ENCODE assay signal across 8 cellular contexts in genomic region chr17:78127240-78127887, GRCh38. TPM values are rescaled to one million over a fixed set of nuclear protein-coding genes. Genes with fewer than 3 reads are reported as not detected.
DNase-seq lines count a peak whose midpoint lies in the region; ATAC-seq and TF ChIP-seq lines count a peak whose summit lies in the region.

No MANE protein-coding gene starts in this region.

- H3K9me3 Mint-ChIP-seq in activated CD8-positive, alpha-beta T cell treated with anti-CD3 and anti-CD28 coated beads for 36 hours: no peaks in the 10 kb centered on the region

- H3K27ac Mint-ChIP-seq in activated CD8-positive, alpha-beta T cell treated with anti-CD3 and anti-CD28 coated beads for 36 hours: peak overlapping the region; percentile 91

- peak overlapping the region; percentile 100 for H3K4me2 ChIP-seq in BLaER1

- H3K4me3 Mint-ChIP-seq in activated CD8-positive, alpha-beta T cell treated with anti-CD3 and anti-CD28 coated beads for 36 hours: peak overlapping the region; percentile 78

- peaks cover 47% of the 10 kb centered on the region for H3K36me3 Mint-ChIP-seq in activated CD8-positive, alpha-beta T cell treated with anti-CD3 and anti-CD28 coated beads for 36 hours (ENCODE audit: low read depth)

- no peaks in the 10 kb centered on the region for H3K27me3 Mint-ChIP-seq in activated CD8-positive, alpha-beta T cell treated with anti-CD3 and anti-CD28 coated beads for 36 hours

- intact Hi-C loops in activated CD8-positive, alpha-beta T cell treated with anti-CD3 and anti-CD28 coated beads for 36 hours (cut with micrococcal nuclease): no loop called here
- intact Hi-C loops in transverse colon (cut with DNase I; ENCODE audit: low total_unique reads): no loop called here

- H3K27me3 ChIP-seq in BLaER1: no peaks in the 10 kb centered on the region
- H3K27me3 ChIP-seq in muscle layer of duodenum (ENCODE audit: low read depth, low read length): no peaks in the 10 kb centered on the region
- H3K27me3 ChIP-seq in transverse colon: peaks cover 16% of the 10 kb centered on the region

- TF ChIP-seq POLR2A in transverse colon (IDR thresholded peaks at IDR 0.05): peak; percentile 47

- H3K27ac ChIP-seq in BLaER1 (peak overlapping the region; percentile 98), muscle layer of duodenum (ENCODE audit: low read length) (peak overlapping the region; percentile 39), transverse colon (peak overlapping the region; percentile 88 to 91 (median 90))

- TF ChIP-seq EP300 in transverse colon (IDR thresholded peaks at IDR 0.05; ENCODE audit: low read depth): no peak

- H3K9me3 ChIP-seq in BLaER1 (no peaks in the 10 kb centered on the region), muscle layer of duodenum (ENCODE audit: control insufficient read depth in 1 of 2, low read length in 2 of 2) (no peaks in the 10 kb centered on the region), transverse colon (no peaks in the 10 kb centered on the region)

- POLR2A ChIA-PET in activated CD8-positive, alpha-beta T cell treated with anti-CD3 and anti-CD28 coated beads for 36 hours (lab: Charles Lee): interaction anchor here (0.6 to 18.6 kb wide), 8 partner anchors 8 to 67 kb away, joined by 3 to 335 read pairs (median 3); partner anchors contain the start of genes C17orf99, TK1 and TMC8

- in situ Hi-C loops in transverse colon (cut with MboI; ENCODE audit: low pct_ligation_motif_present in 1 of 4, low pct_unique_long_range_greater_than_20kb in 1 of 4, low sequenced_read_pairs in 3 of 4): no loop called here

- peak overlapping the region; percentile 93 for H3K4me3 ChIP-seq in BLaER1
- peak overlapping the region; percentile 83 for H3K4me3 ChIP-seq in epithelial cell of proximal tubule (ENCODE audit: low read depth, low read length)
- H3K4me3 ChIP-seq in muscle layer of duodenum (ENCODE audit: low read depth in 1 of 2, low read length in 2 of 2): peak overlapping the region; percentile 46 to 77
- H3K4me3 ChIP-seq in transverse colon: peak overlapping the region; percentile 64 to 86 (median 76)

- DNase-seq in KG1 (lab: John Stamatoyannopoulos, UW): peak; percentile 58
- peak; percentile 85 for DNase-seq in activated CD8-positive, alpha-beta T cell treated with anti-CD3 and anti-CD28 coated beads for 36 hours
- DNase-seq in epithelial cell of proximal tubule (ENCODE audit: low read depth): no peak
- DNase-seq in transverse colon: peak; percentile 75
- DNase-seq in HuH-7 (ENCODE audit: low spot score): no peak
- no peak for DNase-seq in mesenteric fat pad (ENCODE audit: low spot score)

- H4K20me1 ChIP-seq in BLaER1: peaks cover 19% of the 10 kb centered on the region

- peaks cover 86% of the 10 kb centered on the region for H3K4me1 ChIP-seq in BLaER1
- peaks cover 10 to 69% of the 10 kb centered on the region in 2 donors for H3K4me1 ChIP-seq in muscle layer of duodenum (ENCODE audit: control insufficient read depth in 1 of 2, insufficient read depth in 2 of 2, low read length in 2 of 2)
- H3K4me1 ChIP-seq in transverse colon: peaks cover 19 to 69% (median 48%) of the 10 kb centered on the region in 4 donors

- CTCF ChIA-PET in activated CD8-positive, alpha-beta T cell treated with anti-CD3 and anti-CD28 coated beads for 36 hours (lab: Charles Lee): interaction anchor here (0.9 to 7.9 kb wide), 6 partner anchors 9 to 49 kb away, joined by 3 to 83 read pairs (median 6); no protein-coding TSS in a partner anchor

- TF ChIP-seq CTCF in activated CD8-positive, alpha-beta T cell treated with anti-CD3 and anti-CD28 coated beads for 36 hours (IDR thresholded peaks at IDR 0.05): no peak
- TF ChIP-seq CTCF in epithelial cell of proximal tubule (conservative IDR thresholded peaks at IDR 0.05; ENCODE audit: low read depth, low read length) (no peak), transverse colon (IDR thresholded peaks at IDR 0.05) (no peak)

- peak; percentile 41 for ATAC-seq in activated CD8-positive, alpha-beta T cell treated with anti-CD3 and anti-CD28 coated beads for 36 hours

- H3K36me3 ChIP-seq in BLaER1: peaks cover 31% of the 10 kb centered on the region
- H3K36me3 ChIP-seq in muscle layer of duodenum (ENCODE audit: control insufficient read depth in 1 of 2, insufficient read depth in 2 of 2, low read length in 2 of 2): peaks cover 0 to 3% of the 10 kb centered on the region in 2 donors
- H3K36me3 ChIP-seq in transverse colon: no peaks in the 10 kb centered on the region

- peak overlapping the region; percentile 97 for H3K9ac ChIP-seq in BLaER1

- WGBS in transverse colon (ENCODE audit: low coverage in 1 of 2), 2 donors: 39% methylated on average over 23 of the region's 25 CpGs; no CpG with 5 or more reads in 1 of the 2 donors

- peaks cover 43% of the 10 kb centered on the region for H3K4me1 Mint-ChIP-seq in activated CD8-positive, alpha-beta T cell treated with anti-CD3 and anti-CD28 coated beads for 36 hours (ENCODE audit: low read depth)

RNA-seq across cellular contexts. Expression of gene TMC6, which starts 1.2 kb away (rescaled TPM):
- 100 to 1,000 TPM; 209 to 213 TPM for total RNA-seq in activated CD8-positive, alpha-beta T cell treated with anti-CD3 and anti-CD28 coated beads for 36 hours
- total RNA-seq in epithelial cell of proximal tubule (38.4 and 52.1 TPM in 2 replicates), transverse colon (100 to 1,000 TPM in 1 of 4 donors, 10 to 100 TPM in 3; 39.7 to 181 (median 68.0) TPM), mesenteric fat pad (117 TPM)

RNA-seq across cellular contexts. Expression of gene TMC8, which starts 3.2 kb away (rescaled TPM):
- 100 to 1,000 TPM; 182 to 197 TPM for total RNA-seq in activated CD8-positive, alpha-beta T cell treated with anti-CD3 and anti-CD28 coated beads for 36 hours
- total RNA-seq in epithelial cell of proximal tubule (1.2 TPM in 2 replicates), transverse colon (10 to 100 TPM in 2 of 4 donors, 1 to 10 TPM in 2; 1.2 to 40.8 (median 9.8) TPM), mesenteric fat pad (8.4 TPM)

RNA-seq across cellular contexts. Expression of gene C17orf99, which starts 18.8 kb away (rescaled TPM):
- total RNA-seq in activated CD8-positive, alpha-beta T cell treated with anti-CD3 and anti-CD28 coated beads for 36 hours: under 1 TPM in 1 of 2 experiments, not detected in 1; 0.51 TPM
- total RNA-seq in epithelial cell of proximal tubule (not detected in 2 replicates), transverse colon (not detected), mesenteric fat pad (not detected)

RNA-seq across cellular contexts. Expression of gene SYNGR2, which starts 41.0 kb away (rescaled TPM):
- total RNA-seq in activated CD8-positive, alpha-beta T cell treated with anti-CD3 and anti-CD28 coated beads for 36 hours: 10 to 100 TPM; 92.6 to 95.1 TPM
- 66.7 and 137 TPM in 2 replicates for total RNA-seq in epithelial cell of proximal tubule
- 100 to 1,000 TPM; 102 to 121 (median 106) TPM for total RNA-seq in transverse colon
- 93.5 TPM for total RNA-seq in mesenteric fat pad

RNA-seq across cellular contexts. Expression of gene TK1, which starts 59.5 kb away (rescaled TPM):
- total RNA-seq in activated CD8-positive, alpha-beta T cell treated with anti-CD3 and anti-CD28 coated beads for 36 hours: 100 to 1,000 TPM; 175 to 179 TPM
- total RNA-seq in epithelial cell of proximal tubule (245 and 276 TPM in 2 replicates), transverse colon (10 to 100 TPM in 1 of 4 donors, 1 to 10 TPM in 3; 7.4 to 27.9 (median 9.4) TPM), mesenteric fat pad (1.1 TPM)

Comparison
In these comparisons a context has a peak if more than half of its experiments do, and no peak if none do; other contexts are left out.
1. H3K27ac ChIP-seq: peak in every context shown above with its lines; median percentile 98 in BLaER1; 90 in transverse colon; 39 in muscle layer of duodenum.
2. DNase-seq: peak in KG1 (single experiment), activated CD8-positive, alpha-beta T cell treated with anti-CD3 and anti-CD28 coated beads for 36 hours (single experiment) and transverse colon (single experiment); none in epithelial cell of proximal tubule (single experiment), HuH-7 (single experiment) and mesenteric fat pad (single experiment).
3. RNA of gene TMC8, which starts 3.2 kb away (total RNA-seq): 182 to 197 TPM in activated CD8-positive, alpha-beta T cell treated with anti-CD3 and anti-CD28 coated beads for 36 hours; 1.2 to 40.8 TPM in transverse colon, 8.4 TPM in mesenteric fat pad (single experiment) and 1.2 TPM in epithelial cell of proximal tubule; every median in the first group is over 4 times any median in the second.
4. Peak in every context shown above with its lines, with median percentiles within 50 percentile points of each other: H3K4me3 ChIP-seq.